ENCODE assay signal across 21 cellular contexts in the genomic region with DNA sequence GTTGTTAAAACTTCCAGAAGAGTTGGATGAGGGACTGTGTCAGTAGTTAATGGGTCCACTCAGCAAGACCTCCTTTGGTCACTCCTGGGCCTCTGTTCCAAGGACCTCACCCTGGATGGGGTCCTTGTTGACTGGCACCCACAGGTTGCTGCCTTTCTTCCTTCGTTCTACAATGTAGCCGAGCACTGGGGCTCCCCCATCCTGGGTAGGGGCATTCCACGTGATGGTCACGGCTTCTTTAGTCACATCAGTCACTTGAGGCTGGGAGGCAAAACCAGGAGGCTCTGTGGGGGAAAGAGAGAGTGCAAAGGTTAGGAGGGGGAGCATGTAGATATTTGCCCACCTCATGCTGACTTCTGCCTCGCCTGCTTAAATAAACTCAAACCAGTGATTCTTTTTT. TPM values are rescaled to one million over a fixed set of nuclear protein-coding genes. Genes with fewer than 3 reads are reported as not detected.
"Had no signal": no experiment of that assay in that cellular context is flagged by ENCODE, and none has a peak within 500 bp of the region (broad histone marks: within the 10 kb centered on the region; RNA-seq: fewer than 3 reads in every experiment).

No MANE protein-coding gene starts in this region.

- DNase-seq: activated CD8-positive, alpha-beta memory T cell treated with anti-CD3 and anti-CD28 coated beads, Interleukin-2, amount 50 U/mL, for 48 hours; activated naive CD4-positive, alpha-beta T cell treated with Interleukin-2 at 50 U/mL for 16 hours; activated T-cell treated with anti-CD3 and anti-CD28 coated beads, Interleukin-2, amount 50 U/mL, for 4 hours; anterior cingulate cortex; body of pancreas; caudate nucleus; dermis blood vessel endothelial cell; effector CD8-positive, alpha-beta T cell; foreskin keratinocyte; left colon; stimulated activated CD4-positive, alpha-beta T cell treated with anti-CD3 and anti-CD28 coated beads, Interleukin-4, amount 100 ng/mL, for 24 hours; stomach; T-helper 9 cell; transverse colon had no signal

- FAIRE-seq: keratinocyte, urothelium cell line had no signal

- H3K4me1 ChIP-seq: foreskin keratinocyte had no signal

- ATAC-seq: activated T-cell treated with anti-CD3 and anti-CD28 coated beads, Interleukin-2, amount 50 U/mL, for 4 hours; body of pancreas; foreskin keratinocyte; left colon; WTC11 had no signal

- H3K27me3 ChIP-seq: body of pancreas, ovary, suprapubic skin, transverse colon had no signal

- H3K9me3 ChIP-seq: body of pancreas, neutrophil, ovary, prostate gland, stomach, suprapubic skin, transverse colon had no signal

- H3K27ac ChIP-seq: body of pancreas, foreskin keratinocyte, neutrophil, ovary, prostate gland, stomach, suprapubic skin, transverse colon had no signal

- H3K36me3 ChIP-seq: neutrophil, ovary, prostate gland, stomach, suprapubic skin, transverse colon had no signal

- H3K4me3 ChIP-seq: body of pancreas, ovary, prostate gland, stomach, suprapubic skin, transverse colon had no signal

RNA-seq across cellular contexts. Expression of gene IGSF22, which starts 15.4 kb away (rescaled TPM):
- total RNA-seq: body of pancreas, dermis blood vessel endothelial cell had no signal
